8 cellular contexts compared by ENCODE assay signal in the genomic region with DNA sequence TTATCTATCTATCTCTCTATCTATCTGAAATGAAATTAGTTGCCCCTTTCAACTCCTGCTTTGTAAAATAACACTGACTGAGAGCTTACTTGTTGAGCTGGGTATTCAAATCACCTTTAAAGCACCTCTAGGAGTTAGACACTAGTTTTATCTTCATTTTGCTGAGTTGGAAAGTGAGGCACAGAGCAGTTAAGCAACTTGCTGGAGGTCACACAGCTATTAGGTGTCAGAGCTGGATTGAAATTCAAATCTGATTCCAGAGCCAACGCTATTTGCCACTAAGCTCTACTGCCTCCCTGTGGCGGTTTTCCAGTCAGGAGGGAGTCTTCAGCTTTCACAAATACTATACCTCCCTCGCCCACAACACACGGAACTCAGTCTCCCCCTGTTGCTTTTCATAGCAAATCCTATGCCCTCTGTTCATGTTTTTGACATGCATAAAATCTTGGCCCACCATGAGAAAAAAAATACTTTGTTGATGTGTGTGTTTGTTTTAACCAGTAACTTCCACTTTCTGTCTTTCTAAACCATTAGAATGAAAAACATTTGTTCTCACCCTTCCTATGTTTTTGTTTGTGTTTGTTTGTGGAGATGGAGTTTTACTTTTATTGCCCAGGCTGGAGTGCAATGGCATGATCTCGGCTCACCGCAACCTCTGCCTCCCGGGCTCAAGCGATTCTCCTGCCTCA.
DNase-seq lines count a peak whose midpoint lies in the region; ATAC-seq lines count a peak whose summit lies in the region.

No MANE protein-coding gene starts in this region.

- ATAC-seq in HG02763 (IDR thresholded peaks at IDR 0.05; ENCODE audit: unreplicated experiment) (no peak), GM19395 (IDR thresholded peaks at IDR 0.05; ENCODE audit: unreplicated experiment) (no peak)

- DNase-seq in GF-D8 (lab: John Stamatoyannopoulos, UW): peak; percentile 45
- peak; percentile 29 for DNase-seq in NCI-H1694 (lab: John Stamatoyannopoulos, UW)
- peak; percentile 50 for DNase-seq in activated CD8-positive, alpha-beta memory T cell treated with anti-CD3 and anti-CD28 coated beads, Interleukin-2, amount 50 U/mL, for 4 hours
- DNase-seq in fibroblast of gingiva (ENCODE audit: low read depth): peak; percentile 64
- DNase-seq in stimulated activated CD4-positive, alpha-beta T cell treated with anti-CD3 and anti-CD28 coated beads, Interleukin-12 subunit alpha, Interleukin-12 subunit beta, amount 100 ng/mL, for 24 hours (ENCODE audit: low read depth in 2 of 2): peak; percentile 7 to 33
- DNase-seq in DMS79 (lab: John Stamatoyannopoulos, UW): no peak
